In genomic region chr13:43608400-43609137, GRCh38 we compare ENCODE assay signal across 27 cellular contexts.
"Had no signal": no experiment of that assay in that cellular context is flagged by ENCODE, and none has a peak within 500 bp of the region (broad histone marks: within the 10 kb centered on the region; RNA-seq: fewer than 3 reads in every experiment).

No MANE protein-coding gene starts in this region.

- ATAC-seq: activated naive CD4-positive, alpha-beta T cell treated with anti-CD3 and anti-CD28 coated beads, Interleukin-2, amount 50 U/mL, for 72 hours; activated T-cell treated with anti-CD3 and anti-CD28 coated beads, Interleukin-2, amount 50 U/mL, for 72 hours; pancreas had no signal

- H3K79me2 ChIP-seq: hepatocyte had no signal

- H3K4me2 ChIP-seq: hepatocyte had no signal

- H3K27me3 ChIP-seq: breast epithelium, esophagus squamous epithelium, hepatocyte, neutrophil, pancreas, uterus had no signal

- H3K36me3 Mint-ChIP-seq: naive B cell had no signal

- H3K27ac ChIP-seq: breast epithelium, esophagus squamous epithelium, hepatocyte, neutrophil, pancreas, prostate gland, uterus, VCaP had no signal

- H3K27me3 Mint-ChIP-seq: central memory CD8-positive, alpha-beta T cell; stimulated activated naive CD8-positive, alpha-beta T cell treated with anti-CD3 and anti-CD28 coated beads, Interleukin-15, Interleukin-2, amounts not matched to agents 100 ng/mL and 50 ng/mL, for 24 hours; type B pancreatic cell had no signal

- H3K9me3 ChIP-seq: pancreas, prostate gland, uterus had no signal

- H3K9me3 Mint-ChIP-seq: central memory CD8-positive, alpha-beta T cell had no signal

- DNase-seq: activated CD4-positive, alpha-beta T cell treated with anti-CD3 and anti-CD28 coated beads for 4 hours; activated CD4-positive, alpha-beta T cell treated with anti-CD3 and anti-CD28 coated beads, Interleukin-2, amount 50 U/mL, for 4 hours; activated naive CD4-positive, alpha-beta T cell; activated T-cell treated with anti-CD3 and anti-CD28 coated beads for 4 hours; activated T-cell treated with anti-CD3 and anti-CD28 coated beads, Interleukin-2, amount 50 U/mL, for 72 hours; dermis blood vessel endothelial cell; effector CD4-positive, alpha-beta T cell; esophagus squamous epithelium; foreskin melanocyte; islet precursor cell; mammary epithelial cell; naive B cell; nephron progenitor cell; pancreas; stimulated activated CD4-positive, alpha-beta T cell treated with anti-CD3 and anti-CD28 coated beads, Interleukin-2, amount 100 ng/mL, for 48 hours; substantia nigra; T-helper 9 cell; uterus had no signal

- H3K27ac Mint-ChIP-seq: activated naive CD4-positive, alpha-beta T cell treated with anti-CD3 and anti-CD28 coated beads, Interleukin-2, amount 50 U/mL, for 72 hours; activated T-cell treated with anti-CD3 and anti-CD28 coated beads, Interleukin-2, amount 50 U/mL, for 72 hours; naive B cell; nephron progenitor cell; stimulated activated naive CD8-positive, alpha-beta T cell treated with anti-CD3 and anti-CD28 coated beads, Interleukin-15, Interleukin-2, amounts not matched to agents 100 ng/mL and 50 ng/mL, for 24 hours; type B pancreatic cell had no signal

- H3K4me1 ChIP-seq: breast epithelium, esophagus squamous epithelium, pancreas, prostate gland, uterus had no signal

- H3K4me3 Mint-ChIP-seq: activated T-cell treated with anti-CD3 and anti-CD28 coated beads, Interleukin-2, amount 50 U/mL, for 72 hours; central memory CD8-positive, alpha-beta T cell; naive B cell; nephron progenitor cell; stimulated activated naive CD8-positive, alpha-beta T cell treated with anti-CD3 and anti-CD28 coated beads, Interleukin-15, Interleukin-2, amounts not matched to agents 100 ng/mL and 50 ng/mL, for 24 hours; type B pancreatic cell had no signal

- H3K4me3 ChIP-seq: breast epithelium, esophagus squamous epithelium, hepatocyte, pancreas, prostate gland, uterus had no signal

- H3K4me1 Mint-ChIP-seq: central memory CD8-positive, alpha-beta T cell; naive B cell; nephron progenitor cell had no signal

- H3K36me3 ChIP-seq: breast epithelium, esophagus squamous epithelium, neutrophil, pancreas, prostate gland, uterus had no signal

- H2AFZ ChIP-seq: hepatocyte had no signal
